Comparison of ENCODE assay signal across 10 cellular contexts in the genomic region with DNA sequence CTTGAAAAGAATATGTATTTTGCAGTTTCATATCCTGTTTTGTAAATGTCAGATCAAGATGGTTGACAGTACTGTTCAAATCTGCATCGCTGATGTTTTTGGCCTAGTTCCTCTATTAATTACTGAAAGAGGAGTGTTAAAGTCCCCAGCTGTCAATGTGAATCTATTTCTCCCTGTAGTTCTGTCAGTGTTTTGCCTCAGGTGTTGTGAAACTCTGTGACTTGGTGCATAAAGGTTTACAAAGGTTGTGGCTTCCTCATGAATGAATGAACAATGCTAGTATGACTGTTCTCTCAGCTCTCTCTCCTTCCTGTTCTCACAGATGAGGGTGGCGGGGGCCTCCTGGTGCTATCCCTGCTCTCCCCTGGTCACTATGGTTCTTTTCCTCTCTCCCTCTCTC.
A peak's percentile ranks its signal among the peaks of the same experiment; 100 is the strongest.
DNase-seq lines count a peak whose midpoint lies in the region; ATAC-seq lines count a peak whose summit lies in the region.
"Had no signal": no experiment of that assay in that cellular context is flagged by ENCODE, and none has a peak within 500 bp of the region (broad histone marks: within the 10 kb centered on the region; RNA-seq: fewer than 3 reads in every experiment).

No MANE protein-coding gene starts in this region.

- peak overlapping the region; percentile 73 for H3K27ac Mint-ChIP-seq in T-helper 2 cell treated with Interferon-gamma antibody and Interleukin-4, amounts not matched to agents 5 μg/mL and 100 μg/mL, for 36 hours

- H3K4me1 Mint-ChIP-seq in T-helper 2 cell treated with Interferon-gamma antibody and Interleukin-4, amounts not matched to agents 5 μg/mL and 100 μg/mL, for 36 hours (ENCODE audit: low read depth): peaks cover 14% of the 10 kb centered on the region

- H3K27me3 Mint-ChIP-seq in T-helper 2 cell treated with Interferon-gamma antibody and Interleukin-4, amounts not matched to agents 5 μg/mL and 100 μg/mL, for 36 hours (ENCODE audit: low read depth): no peaks in the 10 kb centered on the region

- DNase-seq in T-helper 2 cell treated with Interferon-gamma antibody and Interleukin-4, amounts not matched to agents 5 μg/mL and 100 μg/mL, for 36 hours (ENCODE audit: low spot score): peak; percentile 44
- DNase-seq in stimulated activated CD4-positive, alpha-beta T cell treated with anti-CD3 and anti-CD28 coated beads, Interleukin-1b, Interleukin-23, amount 100 ng/mL, for 48 hours: peak; percentile 60
- DNase-seq in AG20443 (ENCODE audit: low spot score) (no peak), RKO (ENCODE audit: low spot score) (no peak), T1000 (lab: John Stamatoyannopoulos, UW) (no peak), NCI-H2227 (lab: John Stamatoyannopoulos, UW; ENCODE audit: unreplicated experiment) (no peak)
- DNase-seq: IMR-90 had no signal

- peaks cover 70% of the 10 kb centered on the region for H3K36me3 Mint-ChIP-seq in T-helper 2 cell treated with Interferon-gamma antibody and Interleukin-4, amounts not matched to agents 5 μg/mL and 100 μg/mL, for 36 hours (ENCODE audit: low read depth)

- H3K9me3 Mint-ChIP-seq in T-helper 2 cell treated with Interferon-gamma antibody and Interleukin-4, amounts not matched to agents 5 μg/mL and 100 μg/mL, for 36 hours: no peaks in the 10 kb centered on the region
- H3K9me3 Mint-ChIP-seq: neural crest cell had no signal

- no peak overlapping the region for H3K4me3 Mint-ChIP-seq in T-helper 2 cell treated with Interferon-gamma antibody and Interleukin-4, amounts not matched to agents 5 μg/mL and 100 μg/mL, for 36 hours
- H3K4me3 Mint-ChIP-seq: neural crest cell had no signal

- ATAC-seq in GM19324 (IDR thresholded peaks at IDR 0.05; ENCODE audit: low FRiP score, unreplicated experiment): peak; percentile 85
- peak; percentile 99 for ATAC-seq in HG02973 (IDR thresholded peaks at IDR 0.05; ENCODE audit: unreplicated experiment)

Comparison
In these comparisons a context has a peak if more than half of its experiments do, and no peak if none do; other contexts are left out.
1. DNase-seq: peak in T-helper 2 cell treated with Interferon-gamma antibody and Interleukin-4, amounts not matched to agents 5 μg/mL and 100 μg/mL, for 36 hours (single experiment) and stimulated activated CD4-positive, alpha-beta T cell treated with anti-CD3 and anti-CD28 coated beads, Interleukin-1b, Interleukin-23, amount 100 ng/mL, for 48 hours (single experiment); none in AG20443 (single experiment), RKO (single experiment), T1000 (single experiment) and NCI-H2227 (single experiment).